In genomic region chr3:4466783-4467521, GRCh38 we compare ENCODE assay signal across 1 cellular context.
TF ChIP-seq lines count a peak whose summit lies in the region.

TSS of gene SUMF1 (minus strand) at chr3:4467269. CDS start at chr3:4467245, 24 bp downstream.

TF ChIP-seq in IMR-90, 13 proteins besides CTCF, POLR2A, EP300 and RAD21 (continued from another document):
- no peak for TF ChIP-seq RFX5 (IDR thresholded peaks at IDR 0.05; ENCODE audit: low read depth, low read length)
- TF ChIP-seq CEBPB (IDR thresholded peaks at IDR 0.05; ENCODE audit: low read depth, low read length), result no peak
- TF ChIP-seq USF2 (IDR thresholded peaks at IDR 0.05; ENCODE audit: low read depth, low read length), result peak; percentile 100
- TF ChIP-seq RCOR1 (IDR thresholded peaks at IDR 0.05; ENCODE audit: insufficient replicate concordance, low read length), result no peak
- TF ChIP-seq FOS (IDR thresholded peaks at IDR 0.05; ENCODE audit: low read depth, low read length), result peak; percentile 44; the same call in 1 of the 2 replicates
